ENCODE assay signal across 12 cellular contexts in genomic region chr1:54811066-54811465, GRCh38. TPM values are rescaled to one million over a fixed set of nuclear protein-coding genes. Genes with fewer than 3 reads are reported as not detected.
DNase-seq lines count a peak whose midpoint lies in the region; ATAC-seq and TF ChIP-seq lines count a peak whose summit lies in the region.
"Had no signal": no experiment of that assay in that cellular context is flagged by ENCODE, and none has a peak within 500 bp of the region (broad histone marks: within the 10 kb centered on the region; RNA-seq: fewer than 3 reads in every experiment).

No MANE protein-coding gene starts in this region.

- TF ChIP-seq EP300 in suprapubic skin (IDR thresholded peaks at IDR 0.05), result no peak
- TF ChIP-seq EP300 in esophagus muscularis mucosa (IDR thresholded peaks at IDR 0.05), result no peak

- no peaks in the 10 kb centered on the region for H4K20me1 ChIP-seq in PC-3 (ENCODE audit: low read length)

- H3K4me3 ChIP-seq in Peyer's patch (no peak overlapping the region), lower lobe of right lung (no peak overlapping the region), suprapubic skin (no peak overlapping the region), PC-3 (ENCODE audit: low read length) (no peak overlapping the region), esophagus muscularis mucosa (no peak overlapping the region)

- no peaks in the 10 kb centered on the region for H3K9me2 ChIP-seq in PC-3 (replicated peaks; ENCODE audit: low read length)

- no peaks in the 10 kb centered on the region for H3K36me3 ChIP-seq in Peyer's patch
- no peaks in the 10 kb centered on the region for H3K36me3 ChIP-seq in lower lobe of right lung
- no peaks in the 10 kb centered on the region for H3K36me3 ChIP-seq in suprapubic skin
- H3K36me3 ChIP-seq in PC-3 (ENCODE audit: low read depth, low read length), result no peaks in the 10 kb centered on the region
- H3K36me3 ChIP-seq in esophagus muscularis mucosa, result no peaks in the 10 kb centered on the region
- H3K36me3 ChIP-seq: BE2C had no signal

- H3K4me2 ChIP-seq in PC-3 (ENCODE audit: low read length), result no peak overlapping the region

- intact Hi-C loops in lower lobe of right lung (cut with DNase I), result no loop called here
- intact Hi-C loops in PC-3 (cut with micrococcal nuclease), result loop anchor here (2.0 to 5.0 kb wide), 2 partner anchors 46 to 312 kb away; no protein-coding TSS in a partner anchor
- intact Hi-C loops in esophagus muscularis mucosa (cut with DNase I), result loop anchor here (5.0 to 10.0 kb wide), 3 partner anchors 136 to 736 kb away; no protein-coding TSS in a partner anchor

- no peaks in the 10 kb centered on the region for H3K27me3 ChIP-seq in Peyer's patch
- H3K27me3 ChIP-seq in lower lobe of right lung (ENCODE audit: low read depth), result peaks cover 4% of the 10 kb centered on the region
- H3K27me3 ChIP-seq in suprapubic skin, result no peaks in the 10 kb centered on the region
- H3K27me3 ChIP-seq in PC-3 (ENCODE audit: low read length), result no peaks in the 10 kb centered on the region
- peaks cover 0 to 12% (median 0%) of the 10 kb centered on the region in 4 donors for H3K27me3 ChIP-seq in esophagus muscularis mucosa
- H3K27me3 ChIP-seq: BE2C had no signal

- TF ChIP-seq POLR2A in Peyer's patch (IDR thresholded peaks at IDR 0.05) (no peak), suprapubic skin (IDR thresholded peaks at IDR 0.05) (no peak), esophagus muscularis mucosa (IDR thresholded peaks at IDR 0.05; ENCODE audit: low read depth) (no peak)

- no peaks in the 10 kb centered on the region for H3F3A ChIP-seq in PC-3 (ENCODE audit: low read length, unreplicated experiment)

- CTCF ChIA-PET in PC-3 (lab: Charles Lee), result no interaction called here

- TF ChIP-seq CTCF in Peyer's patch (IDR thresholded peaks at IDR 0.05), result no peak
- no peak for TF ChIP-seq CTCF in lower lobe of right lung (IDR thresholded peaks at IDR 0.05)
- no peak for TF ChIP-seq CTCF in suprapubic skin (IDR thresholded peaks at IDR 0.05)
- TF ChIP-seq CTCF in PC-3 (conservative IDR thresholded peaks at IDR 0.05; ENCODE audit: low read depth, low read length), result no peak
- TF ChIP-seq CTCF in esophagus muscularis mucosa (IDR thresholded peaks at IDR 0.05), result no peak

- peak; percentile 1 to 29 (median 25) for DNase-seq in Peyer's patch
- peak; percentile 36 for DNase-seq in ecto neural progenitor cell (ENCODE audit: low spot score)
- peak; percentile 5 for DNase-seq in lower lobe of right lung
- DNase-seq in suprapubic skin (ENCODE audit: low spot score in 2 of 2), result peak; percentile 26 to 32
- DNase-seq in activated gamma-delta T cell (lab: John Stamatoyannopoulos, UW), result no peak
- DNase-seq in PC-3, result no peak
- no peak for DNase-seq in esophagus muscularis mucosa (ENCODE audit: extremely low spot score)
- DNase-seq: GOT3 had no signal

- 85% methylated on average over 5 of the region's 5 CpGs for WGBS in suprapubic skin
- 84% methylated on average over 4 of the region's 5 CpGs for WGBS in esophagus muscularis mucosa

- H2AFZ ChIP-seq in PC-3 (ENCODE audit: low read length), result no peak overlapping the region

- no peak overlapping the region for H3K9ac ChIP-seq in PC-3 (ENCODE audit: low read length)

- no TSS peak for BruUV-seq in PC-3 (replicated peaks; lab: Mats Ljungman, UMichigan)

- H3K9me3 ChIP-seq in Peyer's patch (no peaks in the 10 kb centered on the region), lower lobe of right lung (no peaks in the 10 kb centered on the region), suprapubic skin (no peaks in the 10 kb centered on the region), PC-3 (ENCODE audit: low read length) (no peaks in the 10 kb centered on the region), esophagus muscularis mucosa (no peaks in the 10 kb centered on the region)
- H3K9me3 ChIP-seq: BE2C had no signal

- H3K27ac ChIP-seq in Peyer's patch (no peak overlapping the region), lower lobe of right lung (no peak overlapping the region), suprapubic skin (no peak overlapping the region), PC-3 (ENCODE audit: low read length) (no peak overlapping the region), esophagus muscularis mucosa (replicated peaks in 1 of 4) (no peak overlapping the region)
- H3K27ac ChIP-seq: HL-60, RWPE1 had no signal

- POLR2A ChIA-PET in PC-3 (lab: Charles Lee; ENCODE audit: unreplicated experiment), result no interaction called here

- no peak for ATAC-seq in lower lobe of right lung
- no peak for ATAC-seq in PC-3

- H3K4me1 ChIP-seq in Peyer's patch, result peaks cover 0 to 22% (median 4%) of the 10 kb centered on the region in 4 donors
- H3K4me1 ChIP-seq in lower lobe of right lung, result no peaks in the 10 kb centered on the region
- peaks cover 12% of the 10 kb centered on the region for H3K4me1 ChIP-seq in suprapubic skin
- H3K4me1 ChIP-seq in PC-3 (ENCODE audit: insufficient read depth, low read length), result peaks cover 14% of the 10 kb centered on the region
- peaks cover 0 to 4% (median 0%) of the 10 kb centered on the region in 4 donors for H3K4me1 ChIP-seq in esophagus muscularis mucosa
- H3K4me1 ChIP-seq: BE2C had no signal

- H3K79me2 ChIP-seq in PC-3 (ENCODE audit: low read length), result no peaks in the 10 kb centered on the region

RNA-seq across cellular contexts. Expression of gene TTC22, which starts 9.9 kb away (rescaled TPM):
- total RNA-seq in Peyer's patch, result 100 to 1,000 TPM in 2 of 4 donors, 10 to 100 TPM in 2; 15.7 to 136 (median 102) TPM
- total RNA-seq in lower lobe of right lung, result 8.4 TPM
- total RNA-seq in suprapubic skin, result 10 to 100 TPM; 37.4 to 64.0 (median 58.0) TPM
- total RNA-seq in PC-3 (2014; rRNA removed), result 21.8 and 31.3 TPM in 2 replicates
- under 1 TPM; under 0.01 to 0.17 (median 0.09) TPM for total RNA-seq in esophagus muscularis mucosa
- total RNA-seq: OCI-LY7 had no signal

RNA-seq across cellular contexts. Expression of gene PARS2, which starts 46.7 kb away (rescaled TPM):
- 10 to 100 TPM in 1 of 4 donors, 1 to 10 TPM in 3; 1.7 to 10.0 (median 5.8) TPM for total RNA-seq in Peyer's patch
- total RNA-seq in lower lobe of right lung, result 3.3 TPM
- total RNA-seq in suprapubic skin, result 1 to 10 TPM; 3.2 to 8.7 (median 5.8) TPM
- total RNA-seq in PC-3 (2014; rRNA removed), result 3.5 and 5.0 TPM in 2 replicates
- 1 to 10 TPM; 4.0 to 7.5 (median 5.7) TPM for total RNA-seq in esophagus muscularis mucosa

Comparison
In these comparisons a context has a peak if more than half of its experiments do, and no peak if none do; other contexts are left out.
1. DNase-seq: peak in Peyer's patch (3 of 3), ecto neural progenitor cell (single experiment), lower lobe of right lung (single experiment) and suprapubic skin (2 of 2); none in activated gamma-delta T cell (single experiment), PC-3 (single experiment) and esophagus muscularis mucosa (single experiment).